In genomic region chr17:40782450-40782849, GRCh38 we compare ENCODE assay signal across 38 cellular contexts. TPM values are rescaled to one million over a fixed set of nuclear protein-coding genes. Genes with fewer than 3 reads are reported as not detected.
"Had no signal": no experiment of that assay in that cellular context is flagged by ENCODE, and none has a peak within 500 bp of the region (broad histone marks: within the 10 kb centered on the region; RNA-seq: fewer than 3 reads in every experiment).

KRT27 (minus strand) TSS chr17:40782550; CDS start chr17:40782493, 57 bp downstream.

- H3K27ac ChIP-seq: adrenal gland, body of pancreas, brain microvascular endothelial cell, breast epithelium, VCaP had no signal

- H3K4me1 ChIP-seq: adrenal gland, body of pancreas, breast epithelium had no signal

- FAIRE-seq: astrocyte, TTC549 had no signal

- H3K27ac Mint-ChIP-seq: activated B cell treated with CpG ODN at 0.5 μM for 24 hours; activated CD4-positive, alpha-beta memory T cell treated with anti-CD3 and anti-CD28 coated beads for 36 hours; activated CD8-positive, alpha-beta T cell treated with anti-CD3 and anti-CD28 coated beads for 36 hours; activated naive CD4-positive, alpha-beta T cell treated with anti-CD3 and anti-CD28 coated beads for 36 hours; activated naive CD4-positive, alpha-beta T cell treated with anti-CD3 and anti-CD28 coated beads, Interleukin-2, amount 50 U/mL, for 72 hours; activated naive CD8-positive, alpha-beta T cell treated with anti-CD3 and anti-CD28 coated beads for 36 hours; activated T-cell treated with anti-CD3 and anti-CD28 coated beads, Interleukin-2, amount 50 U/mL, for 72 hours; activated T-helper 1 cell treated with anti-CD3 and anti-CD28 coated beads, Interleukin-12 subunit alpha, Interleukin-12 subunit beta, Interleukin-2, Interleukin-4 antibody, amounts not matched to agents 30 ng/mL and 10 ng/mL and 1 ng/mL, durations not matched to agents 14 hours and 24 hours and 36 hours; activated T-helper 17 cell treated with anti-CD3 and anti-CD28 coated beads, Interleukin-2, amount 50 U/mL, for 72 hours; T-helper 1 cell treated with Interleukin-12 subunit alpha and Interleukin-12 subunit beta and Interleukin-4 antibody, amounts not matched to agents 30 μg/mL and 1 μg/mL, for 36 hours; T-helper 2 cell treated with Interferon-gamma antibody and Interleukin-4, amounts not matched to agents 5 μg/mL and 100 μg/mL, for 36 hours had no signal

- ATAC-seq: activated CD8-positive, alpha-beta T cell treated with anti-CD3 and anti-CD28 coated beads for 36 hours; activated naive CD4-positive, alpha-beta T cell treated with anti-CD3 and anti-CD28 coated beads, Interleukin-2, amount 50 U/mL, for 72 hours; activated T-cell treated with anti-CD3 and anti-CD28 coated beads, Interleukin-2, amount 50 U/mL, for 4 hours; activated T-cell treated with anti-CD3 and anti-CD28 coated beads, Interleukin-2, amount 50 U/mL, for 72 hours; activated T-helper 17 cell treated with anti-CD3 and anti-CD28 coated beads, Interleukin-2, amount 50 U/mL, for 72 hours; body of pancreas had no signal

- H3K36me3 Mint-ChIP-seq: activated CD4-positive, alpha-beta memory T cell treated with anti-CD3 and anti-CD28 coated beads for 36 hours; activated naive CD4-positive, alpha-beta T cell treated with anti-CD3 and anti-CD28 coated beads, Interleukin-2, amount 50 U/mL, for 72 hours; activated naive CD8-positive, alpha-beta T cell treated with anti-CD3 and anti-CD28 coated beads for 36 hours had no signal

- H3K4me3 Mint-ChIP-seq: activated B cell treated with CpG ODN at 0.5 μM for 24 hours; activated CD4-positive, alpha-beta memory T cell treated with anti-CD3 and anti-CD28 coated beads for 36 hours; activated CD8-positive, alpha-beta T cell treated with anti-CD3 and anti-CD28 coated beads for 36 hours; activated naive CD4-positive, alpha-beta T cell treated with anti-CD3 and anti-CD28 coated beads for 36 hours; activated naive CD8-positive, alpha-beta T cell treated with anti-CD3 and anti-CD28 coated beads for 36 hours; activated T-cell treated with anti-CD3 and anti-CD28 coated beads, Interleukin-2, amount 50 U/mL, for 4 hours; activated T-cell treated with anti-CD3 and anti-CD28 coated beads, Interleukin-2, amount 50 U/mL, for 72 hours; activated T-helper 1 cell treated with anti-CD3 and anti-CD28 coated beads, Interleukin-12 subunit alpha, Interleukin-12 subunit beta, Interleukin-2, Interleukin-4 antibody, amounts not matched to agents 30 ng/mL and 10 ng/mL and 1 ng/mL, durations not matched to agents 14 hours and 24 hours and 36 hours; activated T-helper 17 cell treated with anti-CD3 and anti-CD28 coated beads, Interleukin-2, amount 50 U/mL, for 72 hours; T-helper 1 cell treated with Interleukin-12 subunit alpha and Interleukin-12 subunit beta and Interleukin-4 antibody, amounts not matched to agents 30 μg/mL and 1 μg/mL, for 36 hours; T-helper 2 cell treated with Interferon-gamma antibody and Interleukin-4, amounts not matched to agents 5 μg/mL and 100 μg/mL, for 36 hours had no signal

- DNase-seq: activated B cell treated with CpG ODN at 0.5 μM for 24 hours; activated CD4-positive, alpha-beta memory T cell treated with anti-CD3 and anti-CD28 coated beads for 36 hours; activated CD4-positive, alpha-beta T cell treated with anti-CD3 and anti-CD28 coated beads for 4 hours; activated CD4-positive, alpha-beta T cell treated with anti-CD3 and anti-CD28 coated beads, Interleukin-2, amount 50 U/mL, for 1 hour; activated CD4-positive, alpha-beta T cell treated with anti-CD3 and anti-CD28 coated beads, Interleukin-2, amount 50 U/mL, for 4 hours; activated CD4-positive, CD25-positive, alpha-beta regulatory T cell treated with anti-CD3 and anti-CD28 coated beads, Interleukin-2, amount 50 U/mL, for 72 hours; activated CD8-positive, alpha-beta memory T cell treated with anti-CD3 and anti-CD28 coated beads, Interleukin-2, amount 50 U/mL, for 4 hours; activated CD8-positive, alpha-beta T cell treated with anti-CD3 and anti-CD28 coated beads for 36 hours; activated effector memory CD4-positive, alpha-beta T cell treated with anti-CD3 and anti-CD28 coated beads, Interleukin-2, amount 50 U/mL, for 16 hours; activated gamma-delta T cell treated with Interleukin-2 at 50 U/mL for 16 hours; activated naive CD4-positive, alpha-beta T cell; activated naive CD4-positive, alpha-beta T cell treated with anti-CD3 and anti-CD28 coated beads for 36 hours; activated naive CD4-positive, alpha-beta T cell treated with anti-CD3 and anti-CD28 coated beads, Interleukin-2, amount 50 U/mL, for 16 hours; activated naive CD8-positive, alpha-beta T cell treated with anti-CD3 and anti-CD28 coated beads for 36 hours; activated T-cell treated with anti-CD3 and anti-CD28 coated beads for 4 hours; activated T-cell treated with anti-CD3 and anti-CD28 coated beads, Interleukin-2, amount 50 U/mL, for 1 hour; activated T-cell treated with anti-CD3 and anti-CD28 coated beads, Interleukin-2, amount 50 U/mL, for 4 hours; activated T-cell treated with anti-CD3 and anti-CD28 coated beads, Interleukin-2, amount 50 U/mL, for 72 hours; adrenal gland; amniotic stem cell; aorta; body of pancreas; brain microvascular endothelial cell; central memory CD4-positive, alpha-beta T cell; T-helper 1 cell; T-helper 2 cell; T-helper 9 cell had no signal

- H3K4me3 ChIP-seq: adrenal gland, body of pancreas, breast epithelium had no signal

- H3K9me3 Mint-ChIP-seq: activated B cell treated with CpG ODN at 0.5 μM for 24 hours; activated CD4-positive, alpha-beta memory T cell treated with anti-CD3 and anti-CD28 coated beads for 36 hours; activated CD8-positive, alpha-beta T cell treated with anti-CD3 and anti-CD28 coated beads for 36 hours; activated naive CD4-positive, alpha-beta T cell treated with anti-CD3 and anti-CD28 coated beads for 36 hours; activated naive CD4-positive, alpha-beta T cell treated with anti-CD3 and anti-CD28 coated beads, Interleukin-2, amount 50 U/mL, for 72 hours; activated naive CD8-positive, alpha-beta T cell treated with anti-CD3 and anti-CD28 coated beads for 36 hours; activated T-cell treated with anti-CD3 and anti-CD28 coated beads, Interleukin-2, amount 50 U/mL, for 4 hours; activated T-cell treated with anti-CD3 and anti-CD28 coated beads, Interleukin-2, amount 50 U/mL, for 72 hours; activated T-helper 1 cell treated with anti-CD3 and anti-CD28 coated beads, Interleukin-12 subunit alpha, Interleukin-12 subunit beta, Interleukin-2, Interleukin-4 antibody, amounts not matched to agents 30 ng/mL and 10 ng/mL and 1 ng/mL, durations not matched to agents 14 hours and 24 hours and 36 hours; activated T-helper 17 cell treated with anti-CD3 and anti-CD28 coated beads, Interleukin-2, amount 50 U/mL, for 72 hours; T-helper 1 cell treated with Interleukin-12 subunit alpha and Interleukin-12 subunit beta and Interleukin-4 antibody, amounts not matched to agents 30 μg/mL and 1 μg/mL, for 36 hours; T-helper 2 cell treated with Interferon-gamma antibody and Interleukin-4, amounts not matched to agents 5 μg/mL and 100 μg/mL, for 36 hours had no signal

- H3K9me3 ChIP-seq: adrenal gland, body of pancreas, breast epithelium had no signal

- H3K36me3 ChIP-seq: adrenal gland, brain microvascular endothelial cell, breast epithelium had no signal

RNA-seq across cellular contexts. Expression of gene KRT27, which starts in this region (rescaled TPM):
- total RNA-seq: activated B cell treated with CpG ODN at 0.5 μM for 24 hours; activated CD4-positive, alpha-beta memory T cell treated with anti-CD3 and anti-CD28 coated beads for 36 hours; activated CD8-positive, alpha-beta memory T cell treated with anti-CD3 and anti-CD28 coated beads for 36 hours; activated CD8-positive, alpha-beta T cell treated with anti-CD3 and anti-CD28 coated beads for 36 hours; activated naive CD4-positive, alpha-beta T cell treated with anti-CD3 and anti-CD28 coated beads for 36 hours; activated naive CD4-positive, alpha-beta T cell treated with anti-CD3 and anti-CD28 coated beads, Interleukin-2, amount 50 U/mL, for 72 hours; activated naive CD8-positive, alpha-beta T cell treated with anti-CD3 and anti-CD28 coated beads for 36 hours; activated T-cell treated with anti-CD3 and anti-CD28 coated beads, Interleukin-2, amount 50 U/mL, for 4 hours; activated T-cell treated with anti-CD3 and anti-CD28 coated beads, Interleukin-2, amount 50 U/mL, for 72 hours; activated T-helper 1 cell treated with anti-CD3 and anti-CD28 coated beads, Interleukin-12 subunit alpha, Interleukin-12 subunit beta, Interleukin-2, Interleukin-4 antibody, amounts not matched to agents 30 ng/mL and 10 ng/mL and 1 ng/mL, durations not matched to agents 14 hours and 24 hours and 36 hours; activated T-helper 17 cell treated with anti-CD3 and anti-CD28 coated beads, Interleukin-2, amount 50 U/mL, for 72 hours; adrenal gland; aorta; astrocyte; body of pancreas; breast epithelium; cardiac septum had no signal
- polyA plus RNA-seq: aorta had no signal
